Comparison of ENCODE assay signal across 2 cellular contexts in genomic region chr9:131078427-131079366, GRCh38.
A peak's percentile ranks its signal among the peaks of the same experiment; 100 is the strongest.
TF ChIP-seq lines count a peak whose summit lies in the region.

No MANE protein-coding gene starts in this region.

TF ChIP-seq in HepG2, 621 proteins besides CTCF, POLR2A, EP300 and RAD21 (continues in another document):
- TF ChIP-seq ZNF569 (CRISPR knock-in tag; IDR thresholded peaks at IDR 0.05; ENCODE audit: borderline replicate concordance) (no peak), FOXC1 (CRISPR knock-in tag; IDR thresholded peaks at IDR 0.05; ENCODE audit: borderline replicate concordance) (no peak; the same call in 1 of the 2 replicates), ATF7-NPFF (CRISPR knock-in tag; IDR thresholded peaks at IDR 0.05; ENCODE audit: low read depth) (peak; percentile 68; the same call in 1 of the 2 replicates), ZNF547 (CRISPR knock-in tag; IDR thresholded peaks at IDR 0.05) (no peak), ZNF318 (CRISPR knock-in tag; IDR thresholded peaks at IDR 0.05) (no peak), ZNF773 (CRISPR knock-in tag; IDR thresholded peaks at IDR 0.05; ENCODE audit: borderline replicate concordance) (no peak), YEATS2 (CRISPR knock-in tag; IDR thresholded peaks at IDR 0.05; ENCODE audit: borderline replicate concordance) (no peak), FOXK2 (IDR thresholded peaks at IDR 0.05) (no peak), FOSL2 (CRISPR knock-in tag; IDR thresholded peaks at IDR 0.05) (no peak), HOXA9 (CRISPR knock-in tag; IDR thresholded peaks at IDR 0.05; ENCODE audit: borderline replicate concordance) (no peak), KLF9 (CRISPR knock-in tag; IDR thresholded peaks at IDR 0.05; ENCODE audit: low read depth) (no peak), NFE2 (CRISPR knock-in tag; IDR thresholded peaks at IDR 0.05) (no peak), EED (CRISPR knock-in tag; IDR thresholded peaks at IDR 0.05) (no peak)
- TF ChIP-seq, protein P1, sequence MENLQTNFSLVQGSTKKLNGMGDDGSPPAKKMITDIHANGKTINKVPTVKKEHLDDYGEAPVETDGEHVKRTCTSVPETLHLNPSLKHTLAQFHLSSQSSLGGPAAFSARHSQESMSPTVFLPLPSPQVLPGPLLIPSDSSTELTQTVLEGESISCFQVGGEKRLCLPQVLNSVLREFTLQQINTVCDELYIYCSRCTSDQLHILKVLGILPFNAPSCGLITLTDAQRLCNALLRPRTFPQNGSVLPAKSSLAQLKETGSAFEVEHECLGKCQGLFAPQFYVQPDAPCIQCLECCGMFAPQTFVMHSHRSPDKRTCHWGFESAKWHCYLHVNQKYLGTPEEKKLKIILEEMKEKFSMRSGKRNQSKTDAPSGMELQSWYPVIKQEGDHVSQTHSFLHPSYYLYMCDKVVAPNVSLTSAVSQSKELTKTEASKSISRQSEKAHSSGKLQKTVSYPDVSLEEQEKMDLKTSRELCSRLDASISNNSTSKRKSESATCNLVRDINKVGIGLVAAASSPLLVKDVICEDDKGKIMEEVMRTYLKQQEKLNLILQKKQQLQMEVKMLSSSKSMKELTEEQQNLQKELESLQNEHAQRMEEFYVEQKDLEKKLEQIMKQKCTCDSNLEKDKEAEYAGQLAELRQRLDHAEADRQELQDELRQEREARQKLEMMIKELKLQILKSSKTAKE (CRISPR knock-in tag; IDR thresholded peaks at IDR 0.05; ENCODE audit: borderline replicate concordance) = peak; percentile 67; the same call in 1 of the 2 replicates
- TF ChIP-seq, protein P2, sequence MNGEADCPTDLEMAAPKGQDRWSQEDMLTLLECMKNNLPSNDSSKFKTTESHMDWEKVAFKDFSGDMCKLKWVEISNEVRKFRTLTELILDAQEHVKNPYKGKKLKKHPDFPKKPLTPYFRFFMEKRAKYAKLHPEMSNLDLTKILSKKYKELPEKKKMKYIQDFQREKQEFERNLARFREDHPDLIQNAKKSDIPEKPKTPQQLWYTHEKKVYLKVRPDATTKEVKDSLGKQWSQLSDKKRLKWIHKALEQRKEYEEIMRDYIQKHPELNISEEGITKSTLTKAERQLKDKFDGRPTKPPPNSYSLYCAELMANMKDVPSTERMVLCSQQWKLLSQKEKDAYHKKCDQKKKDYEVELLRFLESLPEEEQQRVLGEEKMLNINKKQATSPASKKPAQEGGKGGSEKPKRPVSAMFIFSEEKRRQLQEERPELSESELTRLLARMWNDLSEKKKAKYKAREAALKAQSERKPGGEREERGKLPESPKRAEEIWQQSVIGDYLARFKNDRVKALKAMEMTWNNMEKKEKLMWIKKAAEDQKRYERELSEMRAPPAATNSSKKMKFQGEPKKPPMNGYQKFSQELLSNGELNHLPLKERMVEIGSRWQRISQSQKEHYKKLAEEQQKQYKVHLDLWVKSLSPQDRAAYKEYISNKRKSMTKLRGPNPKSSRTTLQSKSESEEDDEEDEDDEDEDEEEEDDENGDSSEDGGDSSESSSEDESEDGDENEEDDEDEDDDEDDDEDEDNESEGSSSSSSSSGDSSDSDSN (CRISPR knock-in tag; IDR thresholded peaks at IDR 0.05) = peak; percentile 44; the same call in 1 of the 2 replicates

TF ChIP-seq in K562, 482 proteins besides CTCF, POLR2A, EP300 and RAD21:
- no peak for TF ChIP-seq ZNF165 (CRISPR knock-in tag; IDR thresholded peaks at IDR 0.05; ENCODE audit: borderline replicate concordance)
- TF ChIP-seq, protein P3, sequence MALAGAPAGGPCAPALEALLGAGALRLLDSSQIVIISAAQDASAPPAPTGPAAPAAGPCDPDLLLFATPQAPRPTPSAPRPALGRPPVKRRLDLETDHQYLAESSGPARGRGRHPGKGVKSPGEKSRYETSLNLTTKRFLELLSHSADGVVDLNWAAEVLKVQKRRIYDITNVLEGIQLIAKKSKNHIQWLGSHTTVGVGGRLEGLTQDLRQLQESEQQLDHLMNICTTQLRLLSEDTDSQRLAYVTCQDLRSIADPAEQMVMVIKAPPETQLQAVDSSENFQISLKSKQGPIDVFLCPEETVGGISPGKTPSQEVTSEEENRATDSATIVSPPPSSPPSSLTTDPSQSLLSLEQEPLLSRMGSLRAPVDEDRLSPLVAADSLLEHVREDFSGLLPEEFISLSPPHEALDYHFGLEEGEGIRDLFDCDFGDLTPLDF (CRISPR knock-in tag; IDR thresholded peaks at IDR 0.05) = 0 out of 2 replicates have a peak, but pooled peaks have one; percentile 52
